26 cellular contexts compared by ENCODE assay signal in the genomic region with DNA sequence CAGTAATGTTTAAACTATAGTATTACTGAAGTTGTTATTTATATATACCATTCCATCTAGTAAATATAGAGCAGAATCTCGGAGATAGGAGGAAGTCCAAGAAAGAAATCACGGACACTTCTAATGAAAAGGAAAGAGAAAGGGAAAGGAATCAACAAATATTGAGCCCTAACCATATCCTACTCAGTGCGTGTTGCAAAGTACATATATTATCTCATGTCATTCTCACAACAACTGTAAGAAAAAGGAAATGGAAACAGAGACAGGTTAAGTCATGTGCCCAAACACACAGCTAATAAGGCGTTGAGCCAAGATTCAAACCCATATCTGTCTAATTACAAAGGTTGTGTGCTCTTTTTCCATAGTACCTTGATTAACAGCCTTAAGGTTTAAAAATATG. TPM values are rescaled to one million over a fixed set of nuclear protein-coding genes. Genes with fewer than 3 reads are reported as not detected.
"Had no signal": no experiment of that assay in that cellular context is flagged by ENCODE, and none has a peak within 500 bp of the region (broad histone marks: within the 10 kb centered on the region; RNA-seq: fewer than 3 reads in every experiment).

No MANE protein-coding gene starts in this region.

- H3K4me3 ChIP-seq: adrenal gland, Peyer's patch, SJCRH30 had no signal

- H3K9ac ChIP-seq: SK-N-SH had no signal

- H3K9me3 Mint-ChIP-seq: activated naive CD8-positive, alpha-beta T cell treated with anti-CD3 and anti-CD28 coated beads, Interleukin-2, amount 10 ng/mL, durations not matched to agents 7 days and 5 days had no signal

- H3K36me3 ChIP-seq: adrenal gland, Peyer's patch, SJCRH30 had no signal

- H3K9me3 ChIP-seq: adrenal gland, Peyer's patch, SJCRH30, SK-N-SH had no signal

- H3K27ac ChIP-seq: adrenal gland, Peyer's patch, RWPE1, SJCRH30 had no signal

- H3K27me3 Mint-ChIP-seq: activated CD4-positive, alpha-beta T cell treated with anti-CD3 and anti-CD28 coated beads for 36 hours; activated CD8-positive, alpha-beta T cell treated with anti-CD3 and anti-CD28 coated beads for 36 hours; activated naive CD8-positive, alpha-beta T cell treated with anti-CD3 and anti-CD28 coated beads, Interleukin-2, amount 10 ng/mL, durations not matched to agents 7 days and 5 days had no signal

- DNase-seq: activated CD4-positive, alpha-beta T cell treated with anti-CD3 and anti-CD28 coated beads for 36 hours; activated CD8-positive, alpha-beta memory T cell treated with anti-CD3 and anti-CD28 coated beads, Interleukin-2, amount 50 U/mL, for 48 hours; activated CD8-positive, alpha-beta T cell treated with anti-CD3 and anti-CD28 coated beads for 36 hours; activated naive CD4-positive, alpha-beta T cell treated with anti-CD3 and anti-CD28 coated beads, Interleukin-2, amount 50 U/mL, for 16 hours; activated naive CD8-positive, alpha-beta T cell treated with anti-CD3 and anti-CD28 coated beads, Interleukin-2, amount 10 ng/mL, durations not matched to agents 7 days and 5 days; activated T-cell treated with anti-CD3 and anti-CD28 coated beads, Interleukin-2, amount 50 U/mL, for 1 hour; adrenal gland; anterior cingulate cortex; cerebellar nuclear complex; MM.1S; NCI-H1105; NCI-H1436; NCI-H1694 treated with DMSO at 0.1 percent for 48 hours; NCI-H2029 treated with DMSO at 0.1 percent for 48 hours; NCI-H345; NCI-H510A; NCI-H69; NK-92 treated with Interleukin-12 subunit alpha and Interleukin-12 subunit beta, amount 100 ng/mL, for 24 hours; Peyer's patch; Right ventricle myocardium superior; SJCRH30; SK-N-SH; SW 1271 had no signal

- H3K4me2 ChIP-seq: SK-N-SH had no signal

- H3K4me1 ChIP-seq: adrenal gland, Peyer's patch, SJCRH30 had no signal

- ATAC-seq: activated CD4-positive, alpha-beta T cell treated with anti-CD3 and anti-CD28 coated beads for 36 hours; activated CD8-positive, alpha-beta T cell treated with anti-CD3 and anti-CD28 coated beads for 36 hours had no signal

- H3K4me3 Mint-ChIP-seq: activated CD4-positive, alpha-beta T cell treated with anti-CD3 and anti-CD28 coated beads for 36 hours; activated CD8-positive, alpha-beta T cell treated with anti-CD3 and anti-CD28 coated beads for 36 hours; activated naive CD8-positive, alpha-beta T cell treated with anti-CD3 and anti-CD28 coated beads, Interleukin-2, amount 10 ng/mL, durations not matched to agents 7 days and 5 days had no signal

- H3K9me2 ChIP-seq: SK-N-SH had no signal

- H3K27me3 ChIP-seq: Peyer's patch, SJCRH30 had no signal

- H3K27ac Mint-ChIP-seq: activated CD4-positive, alpha-beta T cell treated with anti-CD3 and anti-CD28 coated beads for 36 hours; activated CD8-positive, alpha-beta T cell treated with anti-CD3 and anti-CD28 coated beads for 36 hours; activated naive CD8-positive, alpha-beta T cell treated with anti-CD3 and anti-CD28 coated beads, Interleukin-2, amount 10 ng/mL, durations not matched to agents 7 days and 5 days had no signal

- H3K36me3 Mint-ChIP-seq: activated naive CD8-positive, alpha-beta T cell treated with anti-CD3 and anti-CD28 coated beads, Interleukin-2, amount 10 ng/mL, durations not matched to agents 7 days and 5 days had no signal

- H3K4me1 Mint-ChIP-seq: activated CD4-positive, alpha-beta T cell treated with anti-CD3 and anti-CD28 coated beads for 36 hours; activated naive CD8-positive, alpha-beta T cell treated with anti-CD3 and anti-CD28 coated beads, Interleukin-2, amount 10 ng/mL, durations not matched to agents 7 days and 5 days had no signal

RNA-seq across cellular contexts. Expression of gene HTR2C, which starts 16.0 kb away (rescaled TPM):
- total RNA-seq: activated CD4-positive, alpha-beta T cell treated with anti-CD3 and anti-CD28 coated beads for 36 hours; activated CD8-positive, alpha-beta T cell treated with anti-CD3 and anti-CD28 coated beads for 36 hours; activated naive CD8-positive, alpha-beta T cell treated with anti-CD3 and anti-CD28 coated beads, Interleukin-2, amount 10 ng/mL, durations not matched to agents 7 days and 5 days; adrenal gland; cardiac septum; Peyer's patch; Right ventricle myocardium superior; T-helper 1 cell treated with Interleukin-12 subunit alpha and Interleukin-12 subunit beta and Interleukin-4 antibody, amounts not matched to agents 30 ng/mL and 1 ng/mL, for 36 hours had no signal
- polyA plus RNA-seq: adrenal gland had no signal
